8 cellular contexts compared by ENCODE assay signal in the genomic region with DNA sequence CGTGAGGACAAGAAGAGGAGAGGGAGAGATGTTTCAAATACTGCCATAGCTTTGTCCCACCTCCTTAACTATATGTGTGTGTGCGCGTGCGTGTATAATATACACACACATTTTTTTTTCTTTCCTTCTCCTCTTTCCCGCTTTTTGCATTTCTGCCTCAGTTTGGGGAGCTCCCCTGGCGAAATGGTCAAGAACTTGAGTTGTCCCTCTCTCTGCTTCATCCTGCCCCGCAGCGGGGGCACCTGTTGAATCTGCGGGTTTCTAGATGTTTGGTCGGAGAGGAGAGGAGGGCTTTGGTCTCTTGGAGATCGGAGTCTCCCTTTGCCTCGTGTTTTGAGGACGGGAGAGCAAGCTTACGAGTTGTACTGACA. TPM values are rescaled to one million over a fixed set of nuclear protein-coding genes. Genes with fewer than 3 reads are reported as not detected.
DNase-seq lines count a peak whose midpoint lies in the region; ATAC-seq and FAIRE-seq lines count a peak whose summit lies in the region.

No MANE protein-coding gene starts in this region.

- no peaks in the 10 kb centered on the region for H3K27me3 ChIP-seq in effector memory CD4-positive, alpha-beta T cell (replicated peaks; ENCODE audit: control insufficient read depth, insufficient read depth, low read length, poor library complexity, severe bottlenecking)
- no peaks in the 10 kb centered on the region for H3K27me3 ChIP-seq in mesendoderm (ENCODE audit: insufficient read depth, low read length, poor library complexity)

- FAIRE-seq in HTR-8/SVneo (lab: Jason Lieb, UNC) = no peak

- in situ Hi-C loops in SK-MEL-5 (cut with HindIII; ENCODE audit: low pct_unique_long_range_greater_than_20kb, low sequenced_read_pairs) = no loop called here

- no peak overlapping the region for H2BK120ac ChIP-seq in mesendoderm (ENCODE audit: low read depth, low read length)

- H2BK5ac ChIP-seq in mesendoderm (ENCODE audit: low read length) = no peak overlapping the region

- H3K56ac ChIP-seq in mesendoderm (ENCODE audit: low read length) = peak overlapping the region; percentile 91

- no peak overlapping the region for H3K23ac ChIP-seq in mesendoderm (ENCODE audit: low read length)

- H3K9ac ChIP-seq in mesendoderm (ENCODE audit: low read length) = peak overlapping the region; percentile 82

- no peak overlapping the region for H2BK15ac ChIP-seq in mesendoderm (replicated peaks; ENCODE audit: low read depth)

- H3K27ac ChIP-seq in effector memory CD4-positive, alpha-beta T cell (ENCODE audit: insufficient read depth, low read length, poor library complexity, severe bottlenecking) = no peak overlapping the region
- H3K27ac ChIP-seq in mesendoderm (ENCODE audit: low read depth, low read length) = no peak overlapping the region
- H3K27ac ChIP-seq in urinary bladder (ENCODE audit: low read depth) = peak overlapping the region; percentile 83

- H3K9me3 ChIP-seq in effector memory CD4-positive, alpha-beta T cell (ENCODE audit: control insufficient read depth, low read length) = no peaks in the 10 kb centered on the region

- H3K79me2 ChIP-seq in mesendoderm (ENCODE audit: control insufficient read depth, insufficient read depth, low read length) = no peaks in the 10 kb centered on the region

- no peak overlapping the region for H4K8ac ChIP-seq in mesendoderm (ENCODE audit: low read depth, low read length)

- peak; percentile 8 for ATAC-seq in GM21381 (IDR thresholded peaks at IDR 0.05; ENCODE audit: unreplicated experiment)

- H3K18ac ChIP-seq in mesendoderm (ENCODE audit: low read length) = no peak overlapping the region

- peaks cover 5% of the 10 kb centered on the region for H3K4me1 ChIP-seq in effector memory CD4-positive, alpha-beta T cell (ENCODE audit: control insufficient read depth, insufficient read depth, low read length, poor library complexity, severe bottlenecking)
- H3K4me1 ChIP-seq in mesendoderm (ENCODE audit: control insufficient read depth, low read depth, low read length) (no peaks in the 10 kb centered on the region), urinary bladder (ENCODE audit: insufficient read depth) (no peaks in the 10 kb centered on the region)

- peak overlapping the region; percentile 68 for H3K4me3 ChIP-seq in effector memory CD4-positive, alpha-beta T cell (ENCODE audit: insufficient read depth, low read depth, low read length, poor library complexity, severe bottlenecking)
- H3K4me3 ChIP-seq in mesendoderm (ENCODE audit: low read length) = peak overlapping the region; percentile 59
- peak overlapping the region; percentile 74 for H3K4me3 ChIP-seq in urinary bladder (ENCODE audit: low read depth, low read length)

- no peak overlapping the region for H4K5ac ChIP-seq in mesendoderm (ENCODE audit: low read length)

- H3K4me2 ChIP-seq in mesendoderm (ENCODE audit: low read length) = peak overlapping the region; percentile 74

- no peaks in the 10 kb centered on the region for H3K36me3 ChIP-seq in effector memory CD4-positive, alpha-beta T cell (ENCODE audit: control insufficient read depth, insufficient read depth, low read length)
- peaks cover 2% of the 10 kb centered on the region for H3K36me3 ChIP-seq in mesendoderm (ENCODE audit: control insufficient read depth, insufficient read depth, low read length)
- peaks cover 2% of the 10 kb centered on the region for H3K36me3 ChIP-seq in urinary bladder (ENCODE audit: insufficient read depth)

- peak overlapping the region; percentile 39 for H3K4ac ChIP-seq in mesendoderm (ENCODE audit: low read depth, low read length)

- DNase-seq in EH (ENCODE audit: low read depth) (peak; percentile 56), HTR-8/SVneo (ENCODE audit: insufficient read length, low spot score) (peak; percentile 37), SK-MEL-5 (ENCODE audit: low read depth, low spot score) (peak; percentile 40), mesendoderm (peak; percentile 40), activated gamma-delta T cell treated with Interleukin-2 at 50 U/mL for 16 hours (no peak)
- DNase-seq in effector memory CD4-positive, alpha-beta T cell = no peak

- no CpG with 5 or more reads among the region's 14 CpGs for WGBS in mesendoderm (ENCODE audit: extremely low coverage, insufficient coverage, low lambda C conversion rate)
- WGBS in urinary bladder = 0% methylated on average over 14 of the region's 14 CpGs

- H2AK5ac ChIP-seq in mesendoderm (ENCODE audit: low read length) = no peak overlapping the region

- no peaks in the 10 kb centered on the region for H3K79me1 ChIP-seq in mesendoderm (ENCODE audit: low read length)

RNA-seq across cellular contexts. Expression of gene SCCPDH, which starts 0.5 kb away (rescaled TPM):
- 74.3 and 88.0 TPM in 2 replicates for total RNA-seq in SK-MEL-5 (2014; rRNA removed; shearing (Covaris generic))
- polyA plus RNA-seq in SK-MEL-5 (2015; cell fraction: cytosol; rRNA removed) = 34.3 and 37.8 TPM in 2 replicates
- 10.8 and 12.0 TPM in 2 replicates for polyA plus RNA-seq in SK-MEL-5 (2015; cell fraction: nucleus; rRNA removed)
- 12.3 TPM for polyA plus RNA-seq in mesendoderm (2013, experiment 1 of 2)
- 12.3 TPM for polyA plus RNA-seq in mesendoderm (2013, experiment 2 of 2)
- total RNA-seq in urinary bladder = 80.2 TPM
- 35.2 TPM for polyA plus RNA-seq in urinary bladder

Comparison
In these comparisons a context has a peak if more than half of its experiments do, and no peak if none do; other contexts are left out.
1. DNase-seq: peak in EH (single experiment), HTR-8/SVneo (single experiment), SK-MEL-5 (single experiment) and mesendoderm (single experiment); none in effector memory CD4-positive, alpha-beta T cell (0 of 3) and activated gamma-delta T cell treated with Interleukin-2 at 50 U/mL for 16 hours (single experiment).
2. Peak in every context shown above with its lines, with median percentiles within 50 percentile points of each other: H3K4me3 ChIP-seq.